15 cellular contexts compared by ENCODE assay signal in genomic region chr13:106691251-106691650, GRCh38.
DNase-seq lines count a peak whose midpoint lies in the region; ATAC-seq and TF ChIP-seq lines count a peak whose summit lies in the region.
"Had no signal": no experiment of that assay in that cellular context is flagged by ENCODE, and none has a peak within 500 bp of the region (broad histone marks: within the 10 kb centered on the region; RNA-seq: fewer than 3 reads in every experiment).

No MANE protein-coding gene starts in this region.

- peaks cover 1% of the 10 kb centered on the region for H3K4me1 ChIP-seq in right cardiac atrium (ENCODE audit: control insufficient read depth, insufficient read depth, low read length)
- H3K4me1 ChIP-seq: HAP-1 had no signal

- H3K36me3 Mint-ChIP-seq in endothelial cell (ENCODE audit: low read depth, unreplicated experiment), result no peaks in the 10 kb centered on the region
- no peaks in the 10 kb centered on the region for H3K36me3 Mint-ChIP-seq in mesothelial cell of epicardium
- H3K36me3 Mint-ChIP-seq in type B pancreatic cell, result no peaks in the 10 kb centered on the region
- H3K36me3 Mint-ChIP-seq: CD14-positive monocyte had no signal

- 60% methylated on average over 7 of the region's 7 CpGs for WGBS in right cardiac atrium

- TF ChIP-seq CTCF in endothelial cell (IDR thresholded peaks at IDR 0.05; ENCODE audit: unreplicated experiment), result no peak
- no peak for TF ChIP-seq CTCF in mesothelial cell of epicardium (IDR thresholded peaks at IDR 0.05; ENCODE audit: unreplicated experiment)
- no peak for TF ChIP-seq CTCF in type B pancreatic cell (conservative IDR thresholded peaks at IDR 0.05)

- no peak overlapping the region for H3K4me3 Mint-ChIP-seq in endothelial cell (ENCODE audit: unreplicated experiment)
- peak overlapping the region; percentile 5 for H3K4me3 Mint-ChIP-seq in mesothelial cell of epicardium
- H3K4me3 Mint-ChIP-seq in type B pancreatic cell, result peak overlapping the region; percentile 58
- H3K4me3 Mint-ChIP-seq: CD14-positive monocyte had no signal

- intact Hi-C loops in right cardiac atrium (cut with DNase I), result no loop called here
- intact Hi-C loops in cardiac septum (cut with DNase I), result loop anchor here (5.0 kb wide), 1 partner anchor 69 kb away; no protein-coding TSS in a partner anchor

- no peaks in the 10 kb centered on the region for H3K27me3 ChIP-seq in right cardiac atrium (ENCODE audit: control insufficient read depth, insufficient read depth)

- ATAC-seq in right cardiac atrium (no peak), HG02623 (IDR thresholded peaks at IDR 0.05; ENCODE audit: unreplicated experiment) (no peak)

- H3K9me3 ChIP-seq in right cardiac atrium (ENCODE audit: control insufficient read depth, low read length), result no peaks in the 10 kb centered on the region
- H3K9me3 ChIP-seq: HAP-1 had no signal

- peak overlapping the region; percentile 18 for H3K27ac ChIP-seq in right cardiac atrium (ENCODE audit: low read length)

- H3K9me3 Mint-ChIP-seq in endothelial cell (ENCODE audit: unreplicated experiment) (no peaks in the 10 kb centered on the region), mesothelial cell of epicardium (no peaks in the 10 kb centered on the region), type B pancreatic cell (no peaks in the 10 kb centered on the region)

- H3K4me1 Mint-ChIP-seq in endothelial cell (ENCODE audit: unreplicated experiment) (peaks cover 22% of the 10 kb centered on the region), mesothelial cell of epicardium (peaks cover 23% of the 10 kb centered on the region), type B pancreatic cell (ENCODE audit: unreplicated experiment) (peaks cover 12% of the 10 kb centered on the region)

- no peak overlapping the region for H3K4me3 ChIP-seq in right cardiac atrium (ENCODE audit: low read length)
- H3K4me3 ChIP-seq: HAP-1 had no signal

- H3K27me3 Mint-ChIP-seq in endothelial cell (ENCODE audit: unreplicated experiment), result no peaks in the 10 kb centered on the region
- no peaks in the 10 kb centered on the region for H3K27me3 Mint-ChIP-seq in mesothelial cell of epicardium (ENCODE audit: low read depth)
- no peaks in the 10 kb centered on the region for H3K27me3 Mint-ChIP-seq in type B pancreatic cell

- DNase-seq in right cardiac atrium (no peak), cardiac septum (ENCODE audit: low spot score) (no peak), endothelial cell (ENCODE audit: low spot score) (no peak), mesothelial cell of epicardium (ENCODE audit: low spot score in 2 of 2, unreplicated experiment in 2 of 2) (no peak), type B pancreatic cell (ENCODE audit: extremely low spot score, unreplicated experiment) (no peak), D341Med (ENCODE audit: low spot score) (no peak), nucleus accumbens (lab: John Stamatoyannopoulos, UW) (no peak)
- DNase-seq: DMS79, Karpas-422, NCI-H2029, NCI-H748 treated with DMSO at 0.1 percent for 48 hours, Right ventricle myocardium superior had no signal

- H3K27ac Mint-ChIP-seq in endothelial cell (ENCODE audit: unreplicated experiment), result peak overlapping the region; percentile 95
- peak overlapping the region; percentile 81 for H3K27ac Mint-ChIP-seq in mesothelial cell of epicardium
- peak overlapping the region; percentile 86 for H3K27ac Mint-ChIP-seq in type B pancreatic cell
- H3K27ac Mint-ChIP-seq: CD14-positive monocyte had no signal
